8 cellular contexts compared by ENCODE assay signal in the genomic region with DNA sequence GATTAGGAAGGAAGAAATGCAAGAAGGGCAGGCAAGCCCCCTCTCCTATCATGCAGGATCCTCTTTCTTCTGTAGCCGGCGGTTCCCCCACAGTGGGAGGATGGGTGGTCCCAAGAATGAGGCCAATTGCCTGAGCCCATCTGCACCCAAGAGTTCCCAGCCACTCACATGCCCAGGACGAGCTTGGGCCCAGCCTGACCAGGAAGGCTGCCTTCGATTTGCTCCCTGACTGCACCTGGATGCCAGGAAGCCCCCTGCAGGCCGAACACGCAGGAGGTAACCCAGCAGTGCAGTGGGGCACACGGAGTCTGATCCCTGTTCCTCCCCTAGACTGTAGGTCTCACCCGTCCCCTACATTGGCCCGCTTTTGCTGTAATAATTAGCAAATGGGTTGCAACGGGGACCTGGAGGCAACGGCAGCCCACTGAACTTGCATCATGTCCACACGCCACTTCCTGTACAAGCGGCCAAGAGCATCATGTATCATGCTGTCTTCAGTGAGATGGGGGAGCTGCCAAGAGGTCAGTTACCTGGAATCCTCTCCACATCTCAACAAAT.
DNase-seq lines count a peak whose midpoint lies in the region; ATAC-seq and TF ChIP-seq lines count a peak whose summit lies in the region.

No MANE protein-coding gene starts in this region.

- H3K36me3 Mint-ChIP-seq in activated naive CD8-positive, alpha-beta T cell treated with anti-CD3 and anti-CD28 coated beads for 36 hours: peaks cover 5% of the 10 kb centered on the region

- H3K4me3 ChIP-seq in tibial nerve: no peak overlapping the region

- DNase-seq in activated CD8-positive, alpha-beta memory T cell treated with anti-CD3 and anti-CD28 coated beads for 24 hours: peak; percentile 56
- DNase-seq in activated CD8-positive, alpha-beta memory T cell treated with anti-CD3 and anti-CD28 coated beads, Interleukin-2, amount 50 U/mL, for 4 hours: no peak
- no peak for DNase-seq in activated naive CD8-positive, alpha-beta T cell treated with anti-CD3 and anti-CD28 coated beads for 36 hours
- DNase-seq in islet precursor cell: peak; percentile 60
- peak in 1 of 2 donors; percentile 5 for DNase-seq in tibial nerve (ENCODE audit: low spot score in 2 of 2)
- no peak for DNase-seq in NCI-H2107 (lab: John Stamatoyannopoulos, UW)
- DNase-seq in NCI-H446 (lab: John Stamatoyannopoulos, UW): no peak

- no peak for ATAC-seq in HG03196 (IDR thresholded peaks at IDR 0.05; ENCODE audit: unreplicated experiment)

- H3K27ac ChIP-seq in tibial nerve: peak overlapping the region in 3 of 4 donors; percentile 6 to 71 (median 30)

- no peaks in the 10 kb centered on the region for H3K27me3 Mint-ChIP-seq in activated naive CD8-positive, alpha-beta T cell treated with anti-CD3 and anti-CD28 coated beads for 36 hours

- no peaks in the 10 kb centered on the region for H3K9me3 ChIP-seq in tibial nerve

- no peaks in the 10 kb centered on the region for H3K9me3 Mint-ChIP-seq in activated naive CD8-positive, alpha-beta T cell treated with anti-CD3 and anti-CD28 coated beads for 36 hours

- H3K4me1 Mint-ChIP-seq in activated naive CD8-positive, alpha-beta T cell treated with anti-CD3 and anti-CD28 coated beads for 36 hours: peaks cover 40% of the 10 kb centered on the region

- peaks cover 0 to 19% (median 5%) of the 10 kb centered on the region in 4 donors for H3K4me1 ChIP-seq in tibial nerve

- 92 to 94% methylated on average over 12 to 13 of the region's 13 CpGs for WGBS in tibial nerve, 2 donors

- peak overlapping the region; percentile 94 for H3K27ac Mint-ChIP-seq in activated naive CD8-positive, alpha-beta T cell treated with anti-CD3 and anti-CD28 coated beads for 36 hours

- no peak for TF ChIP-seq POLR2A in tibial nerve (IDR thresholded peaks at IDR 0.05)

- no peak overlapping the region for H3K4me3 Mint-ChIP-seq in activated naive CD8-positive, alpha-beta T cell treated with anti-CD3 and anti-CD28 coated beads for 36 hours

- TF ChIP-seq EP300 in tibial nerve (IDR thresholded peaks at IDR 0.05): no peak

- no peak for TF ChIP-seq CTCF in tibial nerve (IDR thresholded peaks at IDR 0.05)

- no peaks in the 10 kb centered on the region for H3K27me3 ChIP-seq in tibial nerve

- peaks cover 0 to 21% (median 5%) of the 10 kb centered on the region in 3 donors for H3K36me3 ChIP-seq in tibial nerve

Comparison
In these comparisons a context has a peak if more than half of its experiments do, and no peak if none do; other contexts are left out.
1. DNase-seq: peak in activated CD8-positive, alpha-beta memory T cell treated with anti-CD3 and anti-CD28 coated beads for 24 hours (single experiment) and islet precursor cell (single experiment); none in activated CD8-positive, alpha-beta memory T cell treated with anti-CD3 and anti-CD28 coated beads, Interleukin-2, amount 50 U/mL, for 4 hours (single experiment), activated naive CD8-positive, alpha-beta T cell treated with anti-CD3 and anti-CD28 coated beads for 36 hours (single experiment), NCI-H2107 (single experiment) and NCI-H446 (0 of 2).